ENCODE assay signal across 31 cellular contexts in genomic region chr15:92443381-92443780, GRCh38. TPM values are rescaled to one million over a fixed set of nuclear protein-coding genes. Genes with fewer than 3 reads are reported as not detected.
"Had no signal": no experiment of that assay in that cellular context is flagged by ENCODE, and none has a peak within 500 bp of the region (broad histone marks: within the 10 kb centered on the region; RNA-seq: fewer than 3 reads in every experiment).

No MANE protein-coding gene starts in this region.

- H3K4me2 ChIP-seq: hepatocyte had no signal

- H3K27ac Mint-ChIP-seq: dendritic cell treated with granulocyte-macrophage colony-stimulating factor and Interleukin-4, amounts not matched to agents 40 ng/mL and 50 ng/mL, for 4 days; effector memory CD8-positive, alpha-beta T cell; endodermal cell had no signal

- H3K27ac ChIP-seq: colonic mucosa, coronary artery, dorsolateral prefrontal cortex, epithelial cell of prostate, esophagus muscularis mucosa, esophagus squamous epithelium, foreskin keratinocyte, gastrocnemius medialis, gastroesophageal sphincter, heart left ventricle, heart right ventricle, hepatocyte had no signal

- H3K36me3 ChIP-seq: colonic mucosa, esophagus muscularis mucosa, esophagus squamous epithelium, gastrocnemius medialis, gastroesophageal sphincter, heart left ventricle, heart right ventricle had no signal

- FAIRE-seq: endometrium, endothelial cell of umbilical vein, frontal cortex had no signal

- H3K9me3 ChIP-seq: colonic mucosa, esophagus muscularis mucosa, esophagus squamous epithelium, gastrocnemius medialis, gastroesophageal sphincter, heart left ventricle, heart right ventricle had no signal

- H3K79me2 ChIP-seq: hepatocyte had no signal

- H3K4me3 Mint-ChIP-seq: dendritic cell treated with granulocyte-macrophage colony-stimulating factor and Interleukin-4, amounts not matched to agents 40 ng/mL and 50 ng/mL, for 4 days; effector memory CD8-positive, alpha-beta T cell; endodermal cell had no signal

- H3K4me1 Mint-ChIP-seq: endodermal cell had no signal

- ATAC-seq: effector memory CD8-positive, alpha-beta T cell; esophagus mucosa; foreskin keratinocyte; gastrocnemius medialis; gastroesophageal sphincter; heart left ventricle; heart right ventricle had no signal

- H3K9me3 Mint-ChIP-seq: dendritic cell treated with granulocyte-macrophage colony-stimulating factor and Interleukin-4, amounts not matched to agents 40 ng/mL and 50 ng/mL, for 4 days; effector memory CD8-positive, alpha-beta T cell; endodermal cell had no signal

- H3K4me1 ChIP-seq: colonic mucosa, esophagus muscularis mucosa, esophagus squamous epithelium, foreskin keratinocyte, gastroesophageal sphincter, heart left ventricle, heart right ventricle had no signal

- H3K27me3 ChIP-seq: colonic mucosa, foreskin keratinocyte, gastrocnemius medialis, heart left ventricle, heart right ventricle, hepatocyte had no signal

- DNase-seq: colonic mucosa; cortex of kidney; dermis blood vessel endothelial cell; dorsolateral prefrontal cortex; effector CD4-positive, alpha-beta T cell; effector CD8-positive, alpha-beta T cell; effector memory CD4-positive, alpha-beta T cell; effector memory CD8-positive, alpha-beta T cell; endodermal cell; erythroblast; esophagus squamous epithelium; foreskin fibroblast; foreskin keratinocyte; foreskin melanocyte; gastrocnemius medialis; glutamatergic neuron; head of caudate nucleus; heart left ventricle; heart right ventricle had no signal

- H2AFZ ChIP-seq: hepatocyte had no signal

- H3K4me3 ChIP-seq: colonic mucosa, coronary artery, dorsolateral prefrontal cortex, esophagus muscularis mucosa, esophagus squamous epithelium, gastrocnemius medialis, gastroesophageal sphincter, heart left ventricle, heart right ventricle, hepatocyte had no signal

RNA-seq across cellular contexts. Expression of gene ST8SIA2, which starts 49.7 kb away (rescaled TPM):
- total RNA-seq: esophagus squamous epithelium, gastrocnemius medialis, gastroesophageal sphincter, glomerular endothelial cell had no signal
- polyA plus RNA-seq: fibroblast of lung had no signal
